14 cellular contexts compared by ENCODE assay signal in genomic region chr2:182445566-182445965, GRCh38. TPM values are rescaled to one million over a fixed set of nuclear protein-coding genes. Genes with fewer than 3 reads are reported as not detected.
DNase-seq lines count a peak whose midpoint lies in the region; ATAC-seq and TF ChIP-seq lines count a peak whose summit lies in the region.
"Had no signal": no experiment of that assay in that cellular context is flagged by ENCODE, and none has a peak within 500 bp of the region (broad histone marks: within the 10 kb centered on the region; RNA-seq: fewer than 3 reads in every experiment).

No MANE protein-coding gene starts in this region.

- H3K9me3 ChIP-seq in ascending aorta (no peaks in the 10 kb centered on the region), fibroblast of lung (ENCODE audit: control insufficient read depth, insufficient read depth, low read depth, low read length) (no peaks in the 10 kb centered on the region), thoracic aorta (no peaks in the 10 kb centered on the region)
- H3K9me3 ChIP-seq: SJSA1 had no signal

- in situ Hi-C loops in GM13976 (cut with MboI; ENCODE audit: low sequenced_read_pairs, unreplicated experiment): no loop called here

- DNase-seq in ELR (ENCODE audit: low read depth) (peak; percentile 21), ascending aorta (ENCODE audit: low spot score in 2 of 2) (no peak), fibroblast of lung (ENCODE audit: low read depth in 2 of 2) (peak; percentile 5 to 27), thoracic aorta (ENCODE audit: low spot score) (no peak), NOMO-1 (lab: John Stamatoyannopoulos, UW; ENCODE audit: unreplicated experiment in 2 of 2) (no peak), GM13976 (ENCODE audit: low spot score) (no peak)
- DNase-seq: HCEC 1CT; NCI-H345; NCI-H69; NK-92 treated with Interleukin-12 subunit alpha and Interleukin-12 subunit beta, amount 100 ng/mL, for 24 hours had no signal

- H3K79me2 ChIP-seq in fibroblast of lung (ENCODE audit: control insufficient read depth, insufficient read depth, low read length): no peaks in the 10 kb centered on the region

- peak overlapping the region in 1 of 2 donors; percentile 11 for H3K4me3 ChIP-seq in ascending aorta
- H3K4me3 ChIP-seq in fibroblast of lung (replicated peaks in 1 of 4; ENCODE audit: control extremely low read depth in 1 of 4, insufficient read depth in 1 of 4, low read depth in 3 of 4, low read length in 4 of 4): no peak overlapping the region
- H3K4me3 ChIP-seq in thoracic aorta: peak overlapping the region; percentile 32
- H3K4me3 ChIP-seq: BLaER1 treated with 17β-estradiol and CSF1 and Interleukin-3, amounts not matched to agents 10 nM and 100 nM; SJSA1 had no signal

- H4K20me1 ChIP-seq in fibroblast of lung (ENCODE audit: control insufficient read depth, extremely low read depth, insufficient read depth, low read length): no peaks in the 10 kb centered on the region
- H4K20me1 ChIP-seq: BLaER1 treated with 17β-estradiol and CSF1 and Interleukin-3, amounts not matched to agents 10 nM and 100 nM had no signal

- no peak overlapping the region for H3K9ac ChIP-seq in fibroblast of lung (ENCODE audit: insufficient read depth, low read length)
- H3K9ac ChIP-seq: BLaER1 treated with 17β-estradiol and CSF1 and Interleukin-3, amounts not matched to agents 10 nM and 100 nM had no signal

- H3K27ac ChIP-seq in ascending aorta (peak overlapping the region; percentile 61 to 65), fibroblast of lung (ENCODE audit: insufficient read depth, low read length) (no peak overlapping the region), thoracic aorta (peak overlapping the region; percentile 24 to 61)
- H3K27ac ChIP-seq: BLaER1 treated with 17β-estradiol and CSF1 and Interleukin-3, amounts not matched to agents 10 nM and 100 nM; RWPE1; SJSA1 had no signal

- H2AFZ ChIP-seq in fibroblast of lung (ENCODE audit: low read length): no peak overlapping the region

- H3K4me1 ChIP-seq in ascending aorta (peaks cover 0 to 26% of the 10 kb centered on the region in 2 donors), fibroblast of lung (ENCODE audit: control insufficient read depth, extremely low read depth, insufficient read depth, low read length) (peaks cover 3% of the 10 kb centered on the region), thoracic aorta (ENCODE audit: control insufficient read depth in 1 of 2, low read depth in 2 of 2) (peaks cover 14 to 49% of the 10 kb centered on the region in 2 donors)
- H3K4me1 ChIP-seq: BLaER1 treated with 17β-estradiol and CSF1 and Interleukin-3, amounts not matched to agents 10 nM and 100 nM; SJSA1 had no signal

- H3K4me2 ChIP-seq in fibroblast of lung (ENCODE audit: extremely low read depth, insufficient read depth, low read length): no peak overlapping the region
- H3K4me2 ChIP-seq: BLaER1 treated with 17β-estradiol and CSF1 and Interleukin-3, amounts not matched to agents 10 nM and 100 nM had no signal

- H3K36me3 ChIP-seq in ascending aorta (no peaks in the 10 kb centered on the region), fibroblast of lung (ENCODE audit: control insufficient read depth, insufficient read depth, low read length) (no peaks in the 10 kb centered on the region), thoracic aorta (no peaks in the 10 kb centered on the region)
- H3K36me3 ChIP-seq: BLaER1 treated with 17β-estradiol and CSF1 and Interleukin-3, amounts not matched to agents 10 nM and 100 nM; SJSA1 had no signal

- no peak for ATAC-seq in thoracic aorta (ENCODE audit: insufficient number of reproducible peaks, low FRiP score, low read depth)
- no peak for ATAC-seq in GM19351 (IDR thresholded peaks at IDR 0.05; ENCODE audit: unreplicated experiment)

- intact Hi-C loops in ascending aorta (cut with DNase I): loop anchor here (5.0 kb wide), 1 partner anchor 73 kb away; no protein-coding TSS in a partner anchor

- H3K27me3 ChIP-seq in ascending aorta: no peaks in the 10 kb centered on the region
- no peaks in the 10 kb centered on the region for H3K27me3 ChIP-seq in fibroblast of lung (ENCODE audit: control insufficient read depth, insufficient read depth, low read length)
- no peaks in the 10 kb centered on the region for H3K27me3 ChIP-seq in thoracic aorta (replicated peaks; ENCODE audit: insufficient read depth)
- H3K27me3 ChIP-seq: BLaER1 treated with 17β-estradiol and CSF1 and Interleukin-3, amounts not matched to agents 10 nM and 100 nM; SJSA1 had no signal

- TF ChIP-seq CTCF in ascending aorta (IDR thresholded peaks at IDR 0.05) (no peak), fibroblast of lung (conservative IDR thresholded peaks at IDR 0.05 in 1 of 2, IDR thresholded peaks at IDR 0.05 in 1 of 2; ENCODE audit: low read depth in 1 of 2, low read length in 2 of 2) (no peak), thoracic aorta (IDR thresholded peaks at IDR 0.05) (no peak), GM13976 (IDR thresholded peaks at IDR 0.05; ENCODE audit: borderline replicate concordance, control extremely low read depth, extremely low read depth, insufficient read depth, missing control alignments) (no peak)

RNA-seq across cellular contexts. Expression of gene PDE1A, which starts 18.7 kb away (rescaled TPM):
- total RNA-seq in ascending aorta (4.8 TPM), fibroblast of lung (6.7 and 7.1 TPM in 2 replicates), thoracic aorta (10 to 100 TPM; 31.7 to 35.2 TPM)
- polyA plus RNA-seq in fibroblast of lung: 4.0 and 5.4 TPM in 2 replicates
- 2.1 and 3.3 TPM in 2 replicates for polyA plus RNA-seq in fibroblast of lung (2012)
- polyA minus RNA-seq in fibroblast of lung (ENCODE audit: low replicate concordance): 0.16 and 1.7 TPM in 2 replicates
- total RNA-seq: SJSA1 had no signal

Comparison
In these comparisons a context has a peak if more than half of its experiments do, and no peak if none do; other contexts are left out.
1. DNase-seq: peak in ELR (single experiment) and fibroblast of lung (2 of 2); none in ascending aorta (0 of 2), thoracic aorta (single experiment), NOMO-1 (0 of 2) and GM13976 (single experiment).